Comparison of ENCODE assay signal across 13 cellular contexts in the genomic region with DNA sequence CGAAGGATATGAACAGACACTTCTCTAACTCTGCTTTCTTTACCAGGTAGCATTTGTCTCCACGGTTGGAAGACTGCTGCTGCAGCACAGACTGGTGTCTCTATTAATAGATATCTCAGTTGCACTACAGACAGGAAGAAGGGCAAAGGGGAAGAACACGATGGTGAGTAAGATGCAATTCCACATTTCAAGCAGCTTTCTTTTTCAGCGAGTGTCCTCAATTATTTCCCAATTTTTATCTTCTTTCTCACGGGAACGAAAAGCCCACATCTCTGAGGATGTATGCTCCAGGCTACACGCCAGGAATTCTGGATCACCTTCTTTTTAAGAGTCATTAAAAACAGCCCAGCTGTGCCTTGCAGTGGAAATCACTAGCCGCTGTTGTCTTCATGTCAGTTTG.
DNase-seq lines count a peak whose midpoint lies in the region; ATAC-seq and TF ChIP-seq lines count a peak whose summit lies in the region.
"Had no signal": no experiment of that assay in that cellular context is flagged by ENCODE, and none has a peak within 500 bp of the region (broad histone marks: within the 10 kb centered on the region; RNA-seq: fewer than 3 reads in every experiment).

No MANE protein-coding gene starts in this region.

- H3K27ac ChIP-seq in right atrium auricular region (peak overlapping the region; percentile 2 to 42), substantia nigra (ENCODE audit: low read depth, low read length, poor library complexity, severe bottlenecking) (no peak overlapping the region)
- H3K27ac ChIP-seq: right lobe of liver had no signal

- TF ChIP-seq CTCF in WI38 (IDR thresholded peaks at IDR 0.05; ENCODE audit: low read depth, low read length) (no peak), right atrium auricular region (IDR thresholded peaks at IDR 0.05) (no peak)

- peak; percentile 36 for DNase-seq in AG20443 (ENCODE audit: low spot score)
- DNase-seq in Kasumi-1 (lab: John Stamatoyannopoulos, UW), result peak; percentile 51 to 63
- DNase-seq in right atrium auricular region (ENCODE audit: low spot score), result no peak
- DNase-seq in KG1 (lab: John Stamatoyannopoulos, UW), result no peak
- DNase-seq in NCI-H446 treated with DMSO at 0.1 percent for 48 hours (lab: John Stamatoyannopoulos, UW), result no peak
- DNase-seq in substantia nigra (lab: John Stamatoyannopoulos, UW), result no peak
- DNase-seq: activated CD8-positive, alpha-beta memory T cell treated with anti-CD3 and anti-CD28 coated beads, Interleukin-2, amount 50 U/mL, for 4 hours; endodermal cell; NCI-H1092; NCI-H510A treated with DMSO at 0.1 percent for 48 hours; right lobe of liver had no signal

- H3K27me3 ChIP-seq in right atrium auricular region, result no peaks in the 10 kb centered on the region
- H3K27me3 ChIP-seq: right lobe of liver had no signal

- peaks cover 0 to 4% of the 10 kb centered on the region in 2 donors for H3K9me3 ChIP-seq in right atrium auricular region
- H3K9me3 ChIP-seq: right lobe of liver had no signal

- no peaks in the 10 kb centered on the region for H3K36me3 ChIP-seq in right atrium auricular region
- H3K36me3 ChIP-seq: right lobe of liver had no signal

- H3K4me3 ChIP-seq in WI38 (ENCODE audit: low read depth, low read length) (0 out of 2 replicates have a peak overlapping the region, but pooled peaks have one; percentile 1), right atrium auricular region (no peak overlapping the region)
- H3K4me3 ChIP-seq: right lobe of liver had no signal

- peaks cover 0 to 13% of the 10 kb centered on the region in 2 donors for H3K4me1 ChIP-seq in right atrium auricular region
- H3K4me1 ChIP-seq: right lobe of liver had no signal

- ATAC-seq in HG03095 (IDR thresholded peaks at IDR 0.05; ENCODE audit: unreplicated experiment), result no peak

Comparison
In these comparisons a context has a peak if more than half of its experiments do, and no peak if none do; other contexts are left out.
1. DNase-seq: peak in AG20443 (single experiment) and Kasumi-1 (2 of 2); none in right atrium auricular region (single experiment), KG1 (single experiment), NCI-H446 treated with DMSO at 0.1 percent for 48 hours (single experiment) and substantia nigra (0 of 49).